Comparison of ENCODE assay signal across 18 cellular contexts in the genomic region with DNA sequence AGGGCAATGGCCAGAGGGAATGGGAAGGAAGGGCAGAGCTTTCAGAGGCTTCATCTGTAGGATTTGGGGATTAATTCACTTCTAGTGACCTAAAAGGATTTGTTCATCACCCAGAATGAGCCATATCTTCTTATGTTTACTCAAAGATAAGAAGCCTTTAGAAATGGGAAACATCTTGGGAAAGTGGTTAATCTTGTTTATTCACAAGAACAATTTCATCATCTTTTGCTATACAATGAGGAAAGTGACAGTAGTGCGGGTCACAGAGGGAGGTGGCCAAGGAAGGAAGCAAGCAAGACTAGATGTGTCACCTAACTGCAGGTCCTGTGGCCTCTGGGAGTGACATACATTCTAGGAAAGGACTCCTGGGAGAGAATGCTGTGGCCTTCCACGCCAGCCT.
A peak's percentile ranks its signal among the peaks of the same experiment; 100 is the strongest.
DNase-seq lines count a peak whose midpoint lies in the region; ATAC-seq, FAIRE-seq and TF ChIP-seq lines count a peak whose summit lies in the region.
"Had no signal": no experiment of that assay in that cellular context is flagged by ENCODE, and none has a peak within 500 bp of the region (broad histone marks: within the 10 kb centered on the region; RNA-seq: fewer than 3 reads in every experiment).

No MANE protein-coding gene starts in this region.

- POLR2A ChIA-PET in activated CD4-positive, alpha-beta memory T cell treated with anti-CD3 and anti-CD28 coated beads for 36 hours (lab: Charles Lee): no interaction called here
- POLR2A ChIA-PET in activated CD4-positive, alpha-beta memory T cell treated with anti-CD3 and anti-CD28 coated beads, Interleukin-2, amount 10 ng/mL, durations not matched to agents 7 days and 5 days (lab: Charles Lee): no interaction called here

- peaks cover 10% of the 10 kb centered on the region for H3K36me3 Mint-ChIP-seq in activated CD4-positive, alpha-beta memory T cell treated with anti-CD3 and anti-CD28 coated beads for 36 hours
- peaks cover 5% of the 10 kb centered on the region for H3K36me3 Mint-ChIP-seq in activated CD4-positive, alpha-beta memory T cell treated with anti-CD3 and anti-CD28 coated beads, Interleukin-2, amount 10 ng/mL, durations not matched to agents 7 days and 5 days (ENCODE audit: low read depth)
- H3K36me3 Mint-ChIP-seq in neural crest cell (ENCODE audit: low read depth): peaks cover 6% of the 10 kb centered on the region

- no peaks in the 10 kb centered on the region for H3K9me3 Mint-ChIP-seq in activated CD4-positive, alpha-beta memory T cell treated with anti-CD3 and anti-CD28 coated beads for 36 hours
- H3K9me3 Mint-ChIP-seq in activated CD4-positive, alpha-beta memory T cell treated with anti-CD3 and anti-CD28 coated beads, Interleukin-2, amount 10 ng/mL, durations not matched to agents 7 days and 5 days: no peaks in the 10 kb centered on the region
- H3K9me3 Mint-ChIP-seq in neural crest cell: no peaks in the 10 kb centered on the region
- H3K9me3 Mint-ChIP-seq: CD8-positive, alpha-beta memory T cell; stimulated activated memory B cell treated with anti-CD40 and anti-IgM and Interleukin-4, amounts not matched to agents 10 μg/mL and 1 μg/mL and 100 μg/mL, for 72 hours had no signal

- peak; percentile 24 for DNase-seq in activated CD4-positive, alpha-beta memory T cell treated with anti-CD3 and anti-CD28 coated beads for 36 hours
- no peak for DNase-seq in activated CD4-positive, alpha-beta memory T cell treated with anti-CD3 and anti-CD28 coated beads, Interleukin-2, amount 10 ng/mL, durations not matched to agents 7 days and 5 days
- DNase-seq in NCI-H82 (lab: John Stamatoyannopoulos, UW) (peak; percentile 70), bronchial epithelial cell (ENCODE audit: low read depth) (peak; percentile 80), neural crest cell (ENCODE audit: low read depth, low spot score) (no peak), H7 (no peak), testis (no peak)
- DNase-seq: central memory CD4-positive, alpha-beta T cell; gastrocnemius medialis; MV-4-11; NCI-H2029 treated with DMSO at 0.1 percent for 48 hours had no signal

- H3K27ac ChIP-seq in testis: no peak overlapping the region
- H3K27ac ChIP-seq: adrenal gland, gastrocnemius medialis had no signal

- CTCF ChIA-PET in activated CD4-positive, alpha-beta memory T cell treated with anti-CD3 and anti-CD28 coated beads for 36 hours (lab: Charles Lee): no interaction called here
- CTCF ChIA-PET in activated CD4-positive, alpha-beta memory T cell treated with anti-CD3 and anti-CD28 coated beads, Interleukin-2, amount 10 ng/mL, durations not matched to agents 7 days and 5 days (lab: Charles Lee): interaction anchor here (0.9 kb wide), 1 partner anchor 61 kb away, joined by 3 read pairs; no protein-coding TSS in a partner anchor

- intact Hi-C loops in activated CD4-positive, alpha-beta memory T cell treated with anti-CD3 and anti-CD28 coated beads for 36 hours (cut with micrococcal nuclease): no loop called here
- intact Hi-C loops in testis (cut with DNase I; ENCODE audit: low total_unique reads): no loop called here

- H3K36me3 ChIP-seq in bronchial epithelial cell (ENCODE audit: control insufficient read depth, insufficient read depth, low read length) (no peaks in the 10 kb centered on the region), H7 (replicated peaks; ENCODE audit: control insufficient read depth, insufficient read depth, low read length) (no peaks in the 10 kb centered on the region), testis (ENCODE audit: low read depth, missing control alignments) (no peaks in the 10 kb centered on the region)
- H3K36me3 ChIP-seq: adrenal gland had no signal

- TF ChIP-seq POLR2A in testis (IDR thresholded peaks at IDR 0.05): no peak

- no peak for ATAC-seq in GM21381 (IDR thresholded peaks at IDR 0.05; ENCODE audit: unreplicated experiment)
- ATAC-seq: gastrocnemius medialis; Panc1; SK-N-SH treated with all-trans-retinoic acid at 6 μM for 48 hours; stimulated activated memory B cell treated with anti-CD40 and anti-IgM and Interleukin-4, amounts not matched to agents 10 μg/mL and 1 μg/mL and 100 μg/mL, for 72 hours had no signal

- no peak overlapping the region for H3K27ac Mint-ChIP-seq in activated CD4-positive, alpha-beta memory T cell treated with anti-CD3 and anti-CD28 coated beads for 36 hours
- no peak overlapping the region for H3K27ac Mint-ChIP-seq in activated CD4-positive, alpha-beta memory T cell treated with anti-CD3 and anti-CD28 coated beads, Interleukin-2, amount 10 ng/mL, durations not matched to agents 7 days and 5 days
- peak overlapping the region; percentile 72 for H3K27ac Mint-ChIP-seq in neural crest cell (ENCODE audit: unreplicated experiment)
- H3K27ac Mint-ChIP-seq: stimulated activated memory B cell treated with anti-CD40 and anti-IgM and Interleukin-4, amounts not matched to agents 10 μg/mL and 1 μg/mL and 100 μg/mL, for 72 hours had no signal

- H3K4me3 ChIP-seq in bronchial epithelial cell (ENCODE audit: low read depth, low read length): no peak overlapping the region
- no peak overlapping the region for H3K4me3 ChIP-seq in H7 (ENCODE audit: insufficient read depth, low read depth, low read length)
- H3K4me3 ChIP-seq in testis: no peak overlapping the region
- H3K4me3 ChIP-seq: adrenal gland, gastrocnemius medialis had no signal

- peaks cover 3% of the 10 kb centered on the region for H3K4me1 ChIP-seq in testis

- H3K27me3 ChIP-seq in bronchial epithelial cell (ENCODE audit: control insufficient read depth, insufficient read depth, low read length) (no peaks in the 10 kb centered on the region), H7 (ENCODE audit: control insufficient read depth, insufficient read depth, low read length) (no peaks in the 10 kb centered on the region), testis (no peaks in the 10 kb centered on the region)
- H3K27me3 ChIP-seq: adrenal gland, gastrocnemius medialis had no signal

- H3K4me1 Mint-ChIP-seq in activated CD4-positive, alpha-beta memory T cell treated with anti-CD3 and anti-CD28 coated beads for 36 hours (ENCODE audit: low read depth): peaks cover 45% of the 10 kb centered on the region
- H3K4me1 Mint-ChIP-seq in activated CD4-positive, alpha-beta memory T cell treated with anti-CD3 and anti-CD28 coated beads, Interleukin-2, amount 10 ng/mL, durations not matched to agents 7 days and 5 days: peaks cover 21% of the 10 kb centered on the region
- H3K4me1 Mint-ChIP-seq in neural crest cell: peaks cover 23% of the 10 kb centered on the region
- H3K4me1 Mint-ChIP-seq: stimulated activated memory B cell treated with anti-CD40 and anti-IgM and Interleukin-4, amounts not matched to agents 10 μg/mL and 1 μg/mL and 100 μg/mL, for 72 hours had no signal

- no peak overlapping the region for H3K4me3 Mint-ChIP-seq in activated CD4-positive, alpha-beta memory T cell treated with anti-CD3 and anti-CD28 coated beads for 36 hours
- no peak overlapping the region for H3K4me3 Mint-ChIP-seq in activated CD4-positive, alpha-beta memory T cell treated with anti-CD3 and anti-CD28 coated beads, Interleukin-2, amount 10 ng/mL, durations not matched to agents 7 days and 5 days
- H3K4me3 Mint-ChIP-seq in neural crest cell: no peak overlapping the region
- H3K4me3 Mint-ChIP-seq: stimulated activated memory B cell treated with anti-CD40 and anti-IgM and Interleukin-4, amounts not matched to agents 10 μg/mL and 1 μg/mL and 100 μg/mL, for 72 hours had no signal

- no peaks in the 10 kb centered on the region for H3K9me3 ChIP-seq in testis
- H3K9me3 ChIP-seq: adrenal gland, gastrocnemius medialis had no signal

- TF ChIP-seq CTCF in bronchial epithelial cell (IDR thresholded peaks at IDR 0.05; ENCODE audit: insufficient read depth, low read length, severe bottlenecking): no peak
- no peak for TF ChIP-seq CTCF in neural crest cell (conservative IDR thresholded peaks at IDR 0.05)
- TF ChIP-seq CTCF in testis (IDR thresholded peaks at IDR 0.05): no peak

- FAIRE-seq in bronchial epithelial cell (lab: Jason Lieb, UNC): no peak
- FAIRE-seq: TTC549 had no signal

- no peaks in the 10 kb centered on the region for H3K27me3 Mint-ChIP-seq in activated CD4-positive, alpha-beta memory T cell treated with anti-CD3 and anti-CD28 coated beads for 36 hours
- H3K27me3 Mint-ChIP-seq in activated CD4-positive, alpha-beta memory T cell treated with anti-CD3 and anti-CD28 coated beads, Interleukin-2, amount 10 ng/mL, durations not matched to agents 7 days and 5 days: no peaks in the 10 kb centered on the region
- no peaks in the 10 kb centered on the region for H3K27me3 Mint-ChIP-seq in neural crest cell (ENCODE audit: low read depth)
- H3K27me3 Mint-ChIP-seq: CD8-positive, alpha-beta memory T cell; stimulated activated memory B cell treated with anti-CD40 and anti-IgM and Interleukin-4, amounts not matched to agents 10 μg/mL and 1 μg/mL and 100 μg/mL, for 72 hours had no signal

- WGBS in testis, 2 donors: 94 to 98% methylated on average over 2 of the region's 2 CpGs

Comparison
In these comparisons a context has a peak if more than half of its experiments do, and no peak if none do; other contexts are left out.
1. DNase-seq: peak in activated CD4-positive, alpha-beta memory T cell treated with anti-CD3 and anti-CD28 coated beads for 36 hours (single experiment), NCI-H82 (single experiment) and bronchial epithelial cell (single experiment); none in activated CD4-positive, alpha-beta memory T cell treated with anti-CD3 and anti-CD28 coated beads, Interleukin-2, amount 10 ng/mL, durations not matched to agents 7 days and 5 days (single experiment), neural crest cell (single experiment), H7 (single experiment) and testis (single experiment).